In genomic region chr14:27725482-27725881, GRCh38 we compare ENCODE assay signal across 9 cellular contexts.
"Had no signal": no experiment of that assay in that cellular context is flagged by ENCODE, and none has a peak within 500 bp of the region (broad histone marks: within the 10 kb centered on the region; RNA-seq: fewer than 3 reads in every experiment).

No MANE protein-coding gene starts in this region.

- H3K4me3 ChIP-seq: GM23248, HAP-1, K562 had no signal

- H3K36me3 ChIP-seq: HAP-1 had no signal

- H3K27ac ChIP-seq: GM23248 had no signal

- H3K9ac ChIP-seq: GM23248 had no signal

- H3K9me3 ChIP-seq: HAP-1 had no signal

- ATAC-seq: HCT116, K562 had no signal

- DNase-seq: GM23248, GOT3, H7, HFFc6, KG1 had no signal

- H3K4me1 ChIP-seq: HAP-1 had no signal

- H2AFZ ChIP-seq: GM23248 had no signal

- FAIRE-seq: HTR-8/SVneo, K562 had no signal
